33 cellular contexts compared by ENCODE assay signal in the genomic region with DNA sequence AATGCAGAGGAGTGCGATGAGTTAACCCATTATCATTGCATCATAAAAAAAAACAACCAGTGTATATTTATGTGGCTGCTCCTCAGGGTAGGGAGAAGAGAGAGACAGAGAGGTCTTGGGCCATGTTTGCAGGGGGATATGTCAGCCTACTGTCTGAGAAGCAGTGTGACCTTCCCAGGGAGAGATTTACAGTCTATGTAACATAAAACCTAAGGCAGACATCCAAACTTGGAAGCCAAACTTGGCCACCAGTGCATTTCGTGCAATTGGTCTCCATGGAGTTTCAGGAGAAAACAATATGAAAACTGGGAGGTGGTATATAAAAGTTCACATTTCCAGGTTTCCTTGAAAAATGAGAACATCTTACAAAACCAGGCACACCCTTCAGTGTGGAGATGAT.
"Had no signal": no experiment of that assay in that cellular context is flagged by ENCODE, and none has a peak within 500 bp of the region (broad histone marks: within the 10 kb centered on the region; RNA-seq: fewer than 3 reads in every experiment).

No MANE protein-coding gene starts in this region.

- H3K27me3 ChIP-seq: breast epithelium, foreskin keratinocyte, left lung, right atrium auricular region, stomach, thyroid gland, upper lobe of right lung had no signal

- H3K4me1 ChIP-seq: breast epithelium, esophagus muscularis mucosa, foreskin keratinocyte, left lung, parathyroid adenoma, right atrium auricular region, stomach, upper lobe of right lung had no signal

- H3K4me3 ChIP-seq: breast epithelium, esophagus muscularis mucosa, left lung, lung, mucosa of descending colon, right atrium auricular region, smooth muscle cell, stomach, thyroid gland, upper lobe of right lung had no signal

- DNase-seq: activated CD4-positive, alpha-beta memory T cell treated with anti-CD3 and anti-CD28 coated beads, Interleukin-2, amount 10 ng/mL, durations not matched to agents 7 days and 5 days; activated CD4-positive, CD25-positive, alpha-beta regulatory T cell treated with anti-CD3 and anti-CD28 coated beads, Interleukin-2, amount 50 U/mL, for 72 hours; activated CD8-positive, alpha-beta memory T cell treated with anti-CD3 and anti-CD28 coated beads, Interleukin-2, amount 50 U/mL, for 48 hours; activated gamma-delta T cell treated with Interleukin-2 at 50 U/mL for 16 hours; activated naive CD4-positive, alpha-beta T cell treated with anti-CD3 and anti-CD28 coated beads, Interleukin-2, amount 50 U/mL, for 16 hours; activated T-cell treated with anti-CD3 and anti-CD28 coated beads, Interleukin-2, amount 50 U/mL, for 4 hours; amniotic stem cell; central memory CD4-positive, alpha-beta T cell; endodermal cell; foreskin keratinocyte; kidney glomerular epithelial cell; left lung; mesendoderm; mucosa of descending colon; stimulated activated CD4-positive, alpha-beta T cell treated with anti-CD3 and anti-CD28 coated beads, Interleukin-1b, Interleukin-23, amount 100 ng/mL, for 48 hours; stimulated activated CD4-positive, alpha-beta T cell treated with anti-CD3 and anti-CD28 coated beads, Interleukin-4, amount 100 ng/mL, for 4 hours; stimulated activated CD8-positive, alpha-beta memory T cell treated with anti-CD3 and anti-CD28 coated beads, Interleukin-4, amount 100 ng/mL, for 48 hours; stomach; SW 1271; thyroid gland; upper lobe of right lung had no signal

- H3K27me3 Mint-ChIP-seq: activated CD4-positive, alpha-beta memory T cell treated with anti-CD3 and anti-CD28 coated beads, Interleukin-2, amount 10 ng/mL, durations not matched to agents 7 days and 5 days; activated CD4-positive, alpha-beta T cell treated with anti-CD3 and anti-CD28 coated beads, Interleukin-2, amount 10 ng/mL, durations not matched to agents 24 days and 14 days had no signal

- ATAC-seq: activated T-cell treated with anti-CD3 and anti-CD28 coated beads, Interleukin-2, amount 50 U/mL, for 4 hours; activated T-helper 17 cell treated with anti-CD3 and anti-CD28 coated beads, Interleukin-2, amount 50 U/mL, for 72 hours; foreskin keratinocyte; left lung; mucosa of descending colon; stimulated activated memory B cell treated with anti-CD40 and anti-IgM and Interleukin-4, amounts not matched to agents 10 μg/mL and 1 μg/mL and 100 μg/mL, for 72 hours; upper lobe of right lung had no signal

- H3K27ac Mint-ChIP-seq: activated CD4-positive, alpha-beta memory T cell treated with anti-CD3 and anti-CD28 coated beads, Interleukin-2, amount 10 ng/mL, durations not matched to agents 7 days and 5 days; activated CD4-positive, alpha-beta T cell treated with anti-CD3 and anti-CD28 coated beads, Interleukin-2, amount 10 ng/mL, durations not matched to agents 24 days and 14 days; activated T-helper 17 cell treated with anti-CD3 and anti-CD28 coated beads, Interleukin-2, amount 50 U/mL, for 72 hours; dendritic cell treated with granulocyte-macrophage colony-stimulating factor and Interleukin-4, amounts not matched to agents 40 ng/mL and 50 ng/mL, for 4 days; endodermal cell; natural killer cell treated with Interleukin-12 subunit alpha and Interleukin-12 subunit beta and Interleukin-15 and Interleukin-18, amount 100 ng/mL, for 72 hours; stimulated activated memory B cell treated with anti-CD40 and anti-IgM and Interleukin-4, amounts not matched to agents 10 μg/mL and 1 μg/mL and 100 μg/mL, for 72 hours; T-helper 1 cell treated with Interleukin-12 subunit alpha and Interleukin-12 subunit beta and Interleukin-4 antibody, amounts not matched to agents 30 μg/mL and 1 μg/mL, for 36 hours had no signal

- H3K27ac ChIP-seq: breast epithelium, esophagus muscularis mucosa, foreskin keratinocyte, left lung, parathyroid adenoma, right atrium auricular region, stomach, thyroid gland, upper lobe of right lung had no signal

- H3K36me3 ChIP-seq: breast epithelium, esophagus muscularis mucosa, left lung, right atrium auricular region, stomach, thyroid gland, upper lobe of right lung had no signal

- H3K4me1 Mint-ChIP-seq: activated CD4-positive, alpha-beta memory T cell treated with anti-CD3 and anti-CD28 coated beads, Interleukin-2, amount 10 ng/mL, durations not matched to agents 7 days and 5 days; activated CD4-positive, alpha-beta T cell treated with anti-CD3 and anti-CD28 coated beads, Interleukin-2, amount 10 ng/mL, durations not matched to agents 24 days and 14 days; activated T-helper 17 cell treated with anti-CD3 and anti-CD28 coated beads, Interleukin-2, amount 50 U/mL, for 72 hours; endodermal cell; stimulated activated memory B cell treated with anti-CD40 and anti-IgM and Interleukin-4, amounts not matched to agents 10 μg/mL and 1 μg/mL and 100 μg/mL, for 72 hours had no signal

- H3K4me3 Mint-ChIP-seq: activated CD4-positive, alpha-beta memory T cell treated with anti-CD3 and anti-CD28 coated beads, Interleukin-2, amount 10 ng/mL, durations not matched to agents 7 days and 5 days; activated CD4-positive, alpha-beta T cell treated with anti-CD3 and anti-CD28 coated beads, Interleukin-2, amount 10 ng/mL, durations not matched to agents 24 days and 14 days; activated T-cell treated with anti-CD3 and anti-CD28 coated beads, Interleukin-2, amount 50 U/mL, for 4 hours; activated T-helper 17 cell treated with anti-CD3 and anti-CD28 coated beads, Interleukin-2, amount 50 U/mL, for 72 hours; dendritic cell treated with granulocyte-macrophage colony-stimulating factor and Interleukin-4, amounts not matched to agents 40 ng/mL and 50 ng/mL, for 4 days; endodermal cell; natural killer cell treated with Interleukin-12 subunit alpha and Interleukin-12 subunit beta and Interleukin-15 and Interleukin-18, amount 100 ng/mL, for 72 hours; stimulated activated memory B cell treated with anti-CD40 and anti-IgM and Interleukin-4, amounts not matched to agents 10 μg/mL and 1 μg/mL and 100 μg/mL, for 72 hours; T-helper 1 cell treated with Interleukin-12 subunit alpha and Interleukin-12 subunit beta and Interleukin-4 antibody, amounts not matched to agents 30 μg/mL and 1 μg/mL, for 36 hours had no signal

- H3K36me3 Mint-ChIP-seq: natural killer cell treated with Interleukin-12 subunit alpha and Interleukin-12 subunit beta and Interleukin-15 and Interleukin-18, amount 100 ng/mL, for 72 hours; stimulated activated memory B cell treated with anti-CD40 and anti-IgM and Interleukin-4, amounts not matched to agents 10 μg/mL and 1 μg/mL and 100 μg/mL, for 72 hours had no signal

- H3K9me3 ChIP-seq: breast epithelium, esophagus muscularis mucosa, left lung, mucosa of descending colon, right atrium auricular region, stomach, thyroid gland, upper lobe of right lung had no signal

- H3K9me3 Mint-ChIP-seq: activated CD4-positive, alpha-beta memory T cell treated with anti-CD3 and anti-CD28 coated beads, Interleukin-2, amount 10 ng/mL, durations not matched to agents 7 days and 5 days; activated CD4-positive, alpha-beta T cell treated with anti-CD3 and anti-CD28 coated beads, Interleukin-2, amount 10 ng/mL, durations not matched to agents 24 days and 14 days; activated T-cell treated with anti-CD3 and anti-CD28 coated beads, Interleukin-2, amount 50 U/mL, for 4 hours; dendritic cell treated with granulocyte-macrophage colony-stimulating factor and Interleukin-4, amounts not matched to agents 40 ng/mL and 50 ng/mL, for 4 days; endodermal cell; natural killer cell treated with Interleukin-12 subunit alpha and Interleukin-12 subunit beta and Interleukin-15 and Interleukin-18, amount 100 ng/mL, for 72 hours; T-helper 1 cell treated with Interleukin-12 subunit alpha and Interleukin-12 subunit beta and Interleukin-4 antibody, amounts not matched to agents 30 μg/mL and 1 μg/mL, for 36 hours had no signal
